2 cellular contexts compared by ENCODE assay signal in the genomic region with DNA sequence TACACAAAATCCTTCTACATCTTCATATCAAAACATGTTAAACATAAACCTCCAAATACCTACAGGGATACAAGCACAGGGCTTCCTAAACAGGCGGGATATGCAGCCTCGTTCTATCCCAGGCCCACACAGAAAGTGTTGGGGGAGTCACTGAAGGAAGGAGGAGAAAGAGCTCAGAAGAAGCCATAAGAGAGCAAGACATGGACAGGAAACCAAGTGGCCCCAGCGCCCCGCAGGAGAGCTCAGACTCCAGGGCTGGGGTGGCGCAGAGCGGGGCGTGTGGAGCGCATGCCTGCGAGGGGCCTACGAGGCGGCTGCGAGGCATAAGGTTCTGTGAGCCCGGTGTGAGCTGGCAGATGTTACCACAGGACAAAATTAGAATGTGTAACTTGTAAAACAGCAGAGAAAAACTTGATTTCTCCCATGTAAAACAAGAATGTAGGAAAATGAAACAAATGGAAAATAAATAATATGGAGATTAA.
TF ChIP-seq lines count a peak whose summit lies in the region.

No MANE protein-coding gene starts in this region.

TF ChIP-seq in liver, 16 proteins besides CTCF, POLR2A, EP300 and RAD21:
- TF ChIP-seq ATF3 (IDR thresholded peaks at IDR 0.05), result no peak
- no peak for TF ChIP-seq TAF1 (conservative IDR thresholded peaks at IDR 0.05)
- no peak for TF ChIP-seq NR2F2 (IDR thresholded peaks at IDR 0.05)
- no peak for TF ChIP-seq MAX (IDR thresholded peaks at IDR 0.05)
- TF ChIP-seq FOXA1 (IDR thresholded peaks at IDR 0.05), result no peak
- no peak for TF ChIP-seq FOXA2 (IDR thresholded peaks at IDR 0.05)
- TF ChIP-seq HNF4A (conservative IDR thresholded peaks at IDR 0.05), result no peak
- TF ChIP-seq HNF4G (IDR thresholded peaks at IDR 0.05), result no peak
- no peak for TF ChIP-seq SP1 (IDR thresholded peaks at IDR 0.05)
- TF ChIP-seq RXRA (IDR thresholded peaks at IDR 0.05), result no peak
- no peak for TF ChIP-seq YY1 (IDR thresholded peaks at IDR 0.05)
- no peak for TF ChIP-seq REST (IDR thresholded peaks at IDR 0.05)
- no peak for TF ChIP-seq JUND (IDR thresholded peaks at IDR 0.05)
- no peak for TF ChIP-seq ZBTB33 (IDR thresholded peaks at IDR 0.05)
- TF ChIP-seq EGR1 (IDR thresholded peaks at IDR 0.05; ENCODE audit: low read depth in 2 of 2), result no peak
- no peak for TF ChIP-seq GABPA (IDR thresholded peaks at IDR 0.05 in 1 of 2, conservative IDR thresholded peaks at IDR 0.05 in 1 of 2)
TF ChIP-seq in liver: peak in this region for 0.

TF ChIP-seq in HepG2, 621 proteins besides CTCF, POLR2A, EP300 and RAD21:
- TF ChIP-seq PHF20 (CRISPR knock-in tag; IDR thresholded peaks at IDR 0.05), result no peak
- TF ChIP-seq ZNF770 (CRISPR knock-in tag; IDR thresholded peaks at IDR 0.05), result no peak
- no peak for TF ChIP-seq SRF (IDR thresholded peaks at IDR 0.05; ENCODE audit: low read depth, low read length)
- no peak for TF ChIP-seq ATF1 (CRISPR knock-in tag; IDR thresholded peaks at IDR 0.05)
- no peak for TF ChIP-seq ZNF326 (CRISPR knock-in tag; IDR thresholded peaks at IDR 0.05; ENCODE audit: borderline replicate concordance)
- TF ChIP-seq SUZ12 (IDR thresholded peaks at IDR 0.05; ENCODE audit: low read depth, low read length), result no peak
- TF ChIP-seq SNAI1 (CRISPR knock-in tag; IDR thresholded peaks at IDR 0.05; ENCODE audit: borderline replicate concordance), result no peak
- TF ChIP-seq U2AF2 (IDR thresholded peaks at IDR 0.05; ENCODE audit: low read depth, low read length), result no peak
- no peak for TF ChIP-seq ZFP1 (CRISPR knock-in tag; IDR thresholded peaks at IDR 0.05)
